Comparison of ENCODE assay signal across 1 cellular context in the genomic region with DNA sequence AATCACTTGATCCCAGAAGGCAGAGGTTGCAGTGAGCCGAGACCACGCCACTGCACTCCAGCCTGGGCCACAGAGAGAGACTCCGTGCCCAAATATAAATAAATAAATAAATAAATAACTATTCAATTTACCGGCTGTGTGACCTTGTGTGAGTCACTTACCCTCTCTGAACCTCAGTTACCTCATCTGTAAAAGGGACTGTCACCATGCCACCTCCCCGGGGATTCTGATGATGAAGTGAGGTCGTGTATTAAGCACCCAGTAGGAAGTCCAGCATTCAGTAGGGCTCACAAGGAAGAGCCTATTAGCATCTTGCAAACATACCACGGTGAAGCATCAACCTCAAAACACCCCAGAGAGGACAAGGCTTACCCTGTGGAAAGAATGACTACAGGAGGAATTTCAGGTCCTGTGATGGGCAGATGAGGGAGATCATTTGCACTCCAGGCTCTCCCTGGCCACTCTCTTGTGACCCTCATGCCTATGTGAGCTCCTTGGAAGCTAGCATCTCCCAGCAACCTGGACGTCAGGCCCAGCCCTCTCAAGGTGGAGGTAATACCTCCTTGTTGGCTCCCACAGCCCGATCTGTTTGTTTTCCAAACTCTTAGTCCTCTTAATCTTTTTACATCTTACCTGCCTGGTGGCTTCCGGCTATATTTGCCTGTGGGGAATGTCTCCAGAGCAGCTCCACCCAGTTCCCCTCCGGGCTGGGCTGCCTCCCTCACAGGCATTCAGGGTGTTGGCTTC.
TF ChIP-seq lines count a peak whose summit lies in the region.

No MANE protein-coding gene starts in this region.

TF ChIP-seq in K562, 482 proteins besides CTCF, POLR2A, EP300 and RAD21:
- peak; percentile 62 for TF ChIP-seq ADNP (tag; IDR thresholded peaks at IDR 0.05)
- no peak for TF ChIP-seq ZNF324 (CRISPR knock-in tag; IDR thresholded peaks at IDR 0.05)
- TF ChIP-seq, protein P1, sequence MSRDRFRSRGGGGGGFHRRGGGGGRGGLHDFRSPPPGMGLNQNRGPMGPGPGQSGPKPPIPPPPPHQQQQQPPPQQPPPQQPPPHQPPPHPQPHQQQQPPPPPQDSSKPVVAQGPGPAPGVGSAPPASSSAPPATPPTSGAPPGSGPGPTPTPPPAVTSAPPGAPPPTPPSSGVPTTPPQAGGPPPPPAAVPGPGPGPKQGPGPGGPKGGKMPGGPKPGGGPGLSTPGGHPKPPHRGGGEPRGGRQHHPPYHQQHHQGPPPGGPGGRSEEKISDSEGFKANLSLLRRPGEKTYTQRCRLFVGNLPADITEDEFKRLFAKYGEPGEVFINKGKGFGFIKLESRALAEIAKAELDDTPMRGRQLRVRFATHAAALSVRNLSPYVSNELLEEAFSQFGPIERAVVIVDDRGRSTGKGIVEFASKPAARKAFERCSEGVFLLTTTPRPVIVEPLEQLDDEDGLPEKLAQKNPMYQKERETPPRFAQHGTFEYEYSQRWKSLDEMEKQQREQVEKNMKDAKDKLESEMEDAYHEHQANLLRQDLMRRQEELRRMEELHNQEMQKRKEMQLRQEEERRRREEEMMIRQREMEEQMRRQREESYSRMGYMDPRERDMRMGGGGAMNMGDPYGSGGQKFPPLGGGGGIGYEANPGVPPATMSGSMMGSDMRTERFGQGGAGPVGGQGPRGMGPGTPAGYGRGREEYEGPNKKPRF (IDR thresholded peaks at IDR 0.05; ENCODE audit: low read depth, low read length) = no peak
- no peak for TF ChIP-seq ZNF586 (CRISPR knock-in tag; conservative IDR thresholded peaks at IDR 0.05)
- no peak for TF ChIP-seq NBN (IDR thresholded peaks at IDR 0.05; ENCODE audit: low read depth)
- peak; percentile 91 for TF ChIP-seq RBM25 (IDR thresholded peaks at IDR 0.05; ENCODE audit: low read depth, low read length, severe bottlenecking)
- no peak for TF ChIP-seq DDX20 (tag; IDR thresholded peaks at IDR 0.05; ENCODE audit: low read depth)
- peak; percentile 76 for TF ChIP-seq BCOR (IDR thresholded peaks at IDR 0.05)
- TF ChIP-seq ZNF584 (CRISPR knock-in tag; IDR thresholded peaks at IDR 0.05; ENCODE audit: low read depth) = no peak
- peak; percentile 74 for TF ChIP-seq ZFP36 (IDR thresholded peaks at IDR 0.05; ENCODE audit: low read depth, low read length, partially characterized antibody)
- TF ChIP-seq KDM1A (IDR thresholded peaks at IDR 0.05) = peak; percentile 8 to 32; a peak in 1 of 4 replicates
